In genomic region chr2:157460384-157460837, GRCh38 we compare ENCODE assay signal across 10 cellular contexts. TPM values are rescaled to one million over a fixed set of nuclear protein-coding genes. Genes with fewer than 3 reads are reported as not detected.
DNase-seq lines count a peak whose midpoint lies in the region; ATAC-seq and TF ChIP-seq lines count a peak whose summit lies in the region.
"Had no signal": no experiment of that assay in that cellular context is flagged by ENCODE, and none has a peak within 500 bp of the region (broad histone marks: within the 10 kb centered on the region; RNA-seq: fewer than 3 reads in every experiment).

No MANE protein-coding gene starts in this region.

- H3K4me3 Mint-ChIP-seq in activated CD4-positive, alpha-beta memory T cell treated with anti-CD3 and anti-CD28 coated beads, Interleukin-2, amount 10 ng/mL, durations not matched to agents 7 days and 5 days = no peak overlapping the region
- H3K4me3 Mint-ChIP-seq in type B pancreatic cell = peak overlapping the region; percentile 58
- H3K4me3 Mint-ChIP-seq: neural crest cell had no signal

- intact Hi-C loops in right cardiac atrium (cut with DNase I) (no loop called here), left ventricle myocardium superior (cut with micrococcal nuclease) (no loop called here)

- H3K4me3 ChIP-seq in right cardiac atrium (ENCODE audit: low read length) (no peak overlapping the region), iPS-20b (ENCODE audit: low read length) (0 out of 2 replicates have a peak overlapping the region, but pooled peaks have one; percentile 6)

- H3K9me3 ChIP-seq in right cardiac atrium (ENCODE audit: control insufficient read depth, low read length) = no peaks in the 10 kb centered on the region
- H3K9me3 ChIP-seq in iPS-20b (ENCODE audit: insufficient read depth, low read depth, low read length) = no peaks in the 10 kb centered on the region

- H3K27me3 Mint-ChIP-seq in activated CD4-positive, alpha-beta memory T cell treated with anti-CD3 and anti-CD28 coated beads, Interleukin-2, amount 10 ng/mL, durations not matched to agents 7 days and 5 days = no peaks in the 10 kb centered on the region
- H3K27me3 Mint-ChIP-seq in type B pancreatic cell = peaks cover 3% of the 10 kb centered on the region

- H3K4me1 ChIP-seq in right cardiac atrium (ENCODE audit: control insufficient read depth, insufficient read depth, low read length) (no peaks in the 10 kb centered on the region), iPS-20b (ENCODE audit: insufficient read depth, low read length) (peaks cover 21% of the 10 kb centered on the region)

- TF ChIP-seq CTCF in type B pancreatic cell (conservative IDR thresholded peaks at IDR 0.05) (no peak), omental fat pad (IDR thresholded peaks at IDR 0.05) (no peak)

- POLR2A ChIA-PET in activated CD4-positive, alpha-beta memory T cell treated with anti-CD3 and anti-CD28 coated beads, Interleukin-2, amount 10 ng/mL, durations not matched to agents 7 days and 5 days (lab: Charles Lee) = interaction anchor here (0.8 to 8.3 kb wide), 13 partner anchors 8 to 46 kb away, joined by 3 to 44 read pairs (median 5); partner anchors contain the start of gene CYTIP

- ATAC-seq in right cardiac atrium (peak; percentile 18 to 56), left ventricle myocardium superior (no peak), omental fat pad (ENCODE audit: low FRiP score) (no peak)

- H3K36me3 Mint-ChIP-seq in activated CD4-positive, alpha-beta memory T cell treated with anti-CD3 and anti-CD28 coated beads, Interleukin-2, amount 10 ng/mL, durations not matched to agents 7 days and 5 days (ENCODE audit: low read depth) = peaks cover 34% of the 10 kb centered on the region
- no peaks in the 10 kb centered on the region for H3K36me3 Mint-ChIP-seq in type B pancreatic cell

- no peak overlapping the region for H3K9ac ChIP-seq in iPS-20b (ENCODE audit: low read depth, low read length)

- 52% methylated on average over 3 of the region's 3 CpGs for whole genome bisulfite sequencing in right cardiac atrium

- DNase-seq in right cardiac atrium (no peak), left ventricle myocardium superior (no peak), type B pancreatic cell (ENCODE audit: extremely low spot score, unreplicated experiment) (no peak), NCI-H510A (lab: John Stamatoyannopoulos, UW) (no peak), AG20443 (ENCODE audit: low spot score) (no peak), omental fat pad (ENCODE audit: low spot score) (no peak)
- DNase-seq in activated CD4-positive, alpha-beta memory T cell treated with anti-CD3 and anti-CD28 coated beads, Interleukin-2, amount 10 ng/mL, durations not matched to agents 7 days and 5 days = no peak
- DNase-seq: AML-193 had no signal

- H3K27ac ChIP-seq in right cardiac atrium (ENCODE audit: low read length) (no peak overlapping the region), iPS-20b (ENCODE audit: low read length) (no peak overlapping the region)

- peaks cover 88% of the 10 kb centered on the region for H3K4me1 Mint-ChIP-seq in activated CD4-positive, alpha-beta memory T cell treated with anti-CD3 and anti-CD28 coated beads, Interleukin-2, amount 10 ng/mL, durations not matched to agents 7 days and 5 days
- H3K4me1 Mint-ChIP-seq in type B pancreatic cell (ENCODE audit: unreplicated experiment) = peaks cover 15% of the 10 kb centered on the region

- H3K27me3 ChIP-seq in right cardiac atrium (ENCODE audit: control insufficient read depth, insufficient read depth) (no peaks in the 10 kb centered on the region), iPS-20b (ENCODE audit: insufficient read depth, low read length) (no peaks in the 10 kb centered on the region)

- no peaks in the 10 kb centered on the region for H3K36me3 ChIP-seq in iPS-20b (ENCODE audit: insufficient read depth, low read depth, low read length)

- H3K27ac Mint-ChIP-seq in activated CD4-positive, alpha-beta memory T cell treated with anti-CD3 and anti-CD28 coated beads, Interleukin-2, amount 10 ng/mL, durations not matched to agents 7 days and 5 days = peak overlapping the region; percentile 23
- peak overlapping the region; percentile 73 for H3K27ac Mint-ChIP-seq in type B pancreatic cell

- CTCF ChIA-PET in activated CD4-positive, alpha-beta memory T cell treated with anti-CD3 and anti-CD28 coated beads, Interleukin-2, amount 10 ng/mL, durations not matched to agents 7 days and 5 days (lab: Charles Lee) = interaction anchor here (1.0 to 2.1 kb wide), 6 partner anchors 9 to 168 kb away, joined by 3 to 7 read pairs (median 3); no protein-coding TSS in a partner anchor

- H3K9me3 Mint-ChIP-seq in activated CD4-positive, alpha-beta memory T cell treated with anti-CD3 and anti-CD28 coated beads, Interleukin-2, amount 10 ng/mL, durations not matched to agents 7 days and 5 days = peaks cover 2% of the 10 kb centered on the region
- H3K9me3 Mint-ChIP-seq in type B pancreatic cell = no peaks in the 10 kb centered on the region

RNA-seq across cellular contexts. Expression of gene CYTIP, which starts 16.5 kb away (rescaled TPM):
- total RNA-seq in right cardiac atrium (1 to 10 TPM; 2.3 to 4.2 (median 3.2) TPM), left ventricle myocardium superior (1.2 TPM), type B pancreatic cell (ENCODE audit: low replicate concordance) (0.40 and 0.51 TPM in 2 replicates), omental fat pad (10 to 100 TPM; 13.4 to 26.1 (median 17.5) TPM)
- 1.3 TPM for polyA plus RNA-seq in right cardiac atrium
- 100 to 1,000 TPM; 389 to 406 TPM for total RNA-seq in activated CD4-positive, alpha-beta memory T cell treated with anti-CD3 and anti-CD28 coated beads, Interleukin-2, amount 10 ng/mL, durations not matched to agents 7 days and 5 days

Comparison
In these comparisons a context has a peak if more than half of its experiments do, and no peak if none do; other contexts are left out.
1. ATAC-seq: peak in right cardiac atrium (2 of 2); none in left ventricle myocardium superior (single experiment) and omental fat pad (single experiment).
2. RNA of gene CYTIP, which starts 16.5 kb away (total RNA-seq): 389 to 406 TPM in activated CD4-positive, alpha-beta memory T cell treated with anti-CD3 and anti-CD28 coated beads, Interleukin-2, amount 10 ng/mL, durations not matched to agents 7 days and 5 days; 13.4 to 26.1 TPM in omental fat pad, 2.3 to 4.2 TPM in right cardiac atrium, 1.2 TPM in left ventricle myocardium superior (single experiment) and 0.40 to 0.51 TPM in type B pancreatic cell; every median in the first group is over 10 times any median in the second.